Comparison of ENCODE assay signal across 12 cellular contexts in genomic region chr11:74701351-74701750, GRCh38. TPM values are rescaled to one million over a fixed set of nuclear protein-coding genes. Genes with fewer than 3 reads are reported as not detected.
A peak's percentile ranks its signal among the peaks of the same experiment; 100 is the strongest.
DNase-seq lines count a peak whose midpoint lies in the region; ATAC-seq and TF ChIP-seq lines count a peak whose summit lies in the region.
"Had no signal": no experiment of that assay in that cellular context is flagged by ENCODE, and none has a peak within 500 bp of the region (broad histone marks: within the 10 kb centered on the region; RNA-seq: fewer than 3 reads in every experiment).

No MANE protein-coding gene starts in this region.

- POLR2A ChIA-PET in WTC11 (lab: Charles Lee): interaction anchor here (1.3 to 1.4 kb wide), 2 partner anchors 25 to 26 kb away, joined by 3 read pairs; no protein-coding TSS in a partner anchor

- H3K27me3 Mint-ChIP-seq in HFFc6 (ENCODE audit: insufficient read depth) (peaks cover 12% of the 10 kb centered on the region), WTC11 (ENCODE audit: low read depth) (no peaks in the 10 kb centered on the region; the same call in 1 of the 2 replicates), natural killer cell (ENCODE audit: low read depth in 2 of 2) (peaks cover 0 to 5% of the 10 kb centered on the region in 2 donors)

- no peaks in the 10 kb centered on the region for H3K9me3 Mint-ChIP-seq in HFFc6
- H3K9me3 Mint-ChIP-seq in WTC11: no peaks in the 10 kb centered on the region
- no peaks in the 10 kb centered on the region for H3K9me3 Mint-ChIP-seq in natural killer cell

- H3K36me3 Mint-ChIP-seq in HFFc6 (ENCODE audit: low read depth): no peaks in the 10 kb centered on the region
- no peaks in the 10 kb centered on the region for H3K36me3 Mint-ChIP-seq in WTC11
- no peaks in the 10 kb centered on the region for H3K36me3 Mint-ChIP-seq in natural killer cell
- H3K36me3 Mint-ChIP-seq: naive thymus-derived CD4-positive, alpha-beta T cell had no signal

- H3K4me1 Mint-ChIP-seq in HFFc6 (ENCODE audit: low read depth) (peaks cover 10% of the 10 kb centered on the region), WTC11 (peaks cover 13% of the 10 kb centered on the region), natural killer cell (no peaks in the 10 kb centered on the region)

- H3K27ac Mint-ChIP-seq in HFFc6: no peak overlapping the region
- H3K27ac Mint-ChIP-seq in WTC11: no peak overlapping the region
- no peak overlapping the region for H3K27ac Mint-ChIP-seq in natural killer cell

- CTCF ChIA-PET in WTC11 (lab: Charles Lee): interaction anchor here (0.6 to 4.6 kb wide), 36 partner anchors 9 to 651 kb away, joined by 3 to 263 read pairs (median 4); partner anchors contain the start of genes CHRDL2, NEU3, POLD3 and RNF169

- intact Hi-C loops in natural killer cell (cut with micrococcal nuclease): no loop called here

- ATAC-seq in WTC11: peak; percentile 71
- ATAC-seq in HG02973 (IDR thresholded peaks at IDR 0.05; ENCODE audit: unreplicated experiment): no peak
- no peak for ATAC-seq in natural killer cell
- ATAC-seq: naive thymus-derived CD4-positive, alpha-beta T cell had no signal

- DNase-seq in GM10266 (ENCODE audit: extremely low spot score) (no peak), HFFc6 (no peak), WTC11 (ENCODE audit: low spot score) (peak; percentile 65), iPS-NIHi7 (ENCODE audit: extremely low spot score) (peak; percentile 72), natural killer cell (no peak), cortex of kidney (lab: John Stamatoyannopoulos, UW) (no peak)
- DNase-seq: activated CD4-positive, alpha-beta T cell treated with anti-CD3 and anti-CD28 coated beads, Interleukin-2, amount 50 U/mL, for 4 hours; activated naive CD4-positive, alpha-beta T cell treated with anti-CD3 and anti-CD28 coated beads, Interleukin-2, amount 50 U/mL, for 16 hours; naive thymus-derived CD4-positive, alpha-beta T cell; NCI-H1436 had no signal

- TF ChIP-seq CTCF in GM10266 (IDR thresholded peaks at IDR 0.05; ENCODE audit: control insufficient read depth, insufficient read depth, low read depth, missing control alignments) (peak; percentile 25), HFFc6 (IDR thresholded peaks at IDR 0.05) (peak; percentile 23; the same call in 1 of the 2 replicates), WTC11 (IDR thresholded peaks at IDR 0.05) (peak; percentile 22; the same call in 1 of the 2 replicates), natural killer cell (IDR thresholded peaks at IDR 0.05) (no peak)

- H3K4me3 Mint-ChIP-seq in HFFc6 (no peak overlapping the region), WTC11 (no peak overlapping the region), natural killer cell (no peak overlapping the region)
- H3K4me3 Mint-ChIP-seq: naive thymus-derived CD4-positive, alpha-beta T cell had no signal

TF ChIP-seq in WTC11, 78 proteins besides CTCF, POLR2A, EP300 and RAD21:
- TF ChIP-seq ZNF423 (CRISPR knock-in tag; IDR thresholded peaks at IDR 0.05) (no peak), HMGA2 (CRISPR knock-in tag; IDR thresholded peaks at IDR 0.05) (no peak), ZNF396 (CRISPR knock-in tag; IDR thresholded peaks at IDR 0.05; ENCODE audit: borderline replicate concordance) (peak; percentile 51; the same call in 1 of the 2 replicates), GTF2I (CRISPR knock-in tag; conservative IDR thresholded peaks at IDR 0.05) (peak; percentile 83)
- TF ChIP-seq, protein P1, sequence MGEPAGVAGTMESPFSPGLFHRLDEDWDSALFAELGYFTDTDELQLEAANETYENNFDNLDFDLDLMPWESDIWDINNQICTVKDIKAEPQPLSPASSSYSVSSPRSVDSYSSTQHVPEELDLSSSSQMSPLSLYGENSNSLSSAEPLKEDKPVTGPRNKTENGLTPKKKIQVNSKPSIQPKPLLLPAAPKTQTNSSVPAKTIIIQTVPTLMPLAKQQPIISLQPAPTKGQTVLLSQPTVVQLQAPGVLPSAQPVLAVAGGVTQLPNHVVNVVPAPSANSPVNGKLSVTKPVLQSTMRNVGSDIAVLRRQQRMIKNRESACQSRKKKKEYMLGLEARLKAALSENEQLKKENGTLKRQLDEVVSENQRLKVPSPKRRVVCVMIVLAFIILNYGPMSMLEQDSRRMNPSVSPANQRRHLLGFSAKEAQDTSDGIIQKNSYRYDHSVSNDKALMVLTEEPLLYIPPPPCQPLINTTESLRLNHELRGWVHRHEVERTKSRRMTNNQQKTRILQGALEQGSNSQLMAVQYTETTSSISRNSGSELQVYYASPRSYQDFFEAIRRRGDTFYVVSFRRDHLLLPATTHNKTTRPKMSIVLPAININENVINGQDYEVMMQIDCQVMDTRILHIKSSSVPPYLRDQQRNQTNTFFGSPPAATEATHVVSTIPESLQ (CRISPR knock-in tag; IDR thresholded peaks at IDR 0.05): no peak

RNA-seq across cellular contexts. Expression of gene CHRDL2, which starts 29.9 kb away (rescaled TPM):
- total RNA-seq in HFFc6 (2021; fragmentation: NEBNext Ultra II Directional; extraction: Animal tissue kit (Norgen Biotek cat#: 25700)): not detected
- 0.25 to 0.55 TPM (median 0.37 TPM) in 3 replicates for total RNA-seq in WTC11 (2021)
- total RNA-seq in natural killer cell: not detected
- total RNA-seq: frontal cortex; naive thymus-derived CD4-positive, alpha-beta T cell had no signal

RNA-seq across cellular contexts. Expression of gene RNF169, which starts 47.3 kb away (rescaled TPM):
- total RNA-seq in HFFc6 (2021; fragmentation: NEBNext Ultra II Directional; extraction: Animal tissue kit (Norgen Biotek cat#: 25700)): 10 to 100 TPM; 10.9 to 12.9 (median 12.2) TPM
- total RNA-seq in WTC11 (2021) (11.0 to 13.6 TPM (median 11.2 TPM) in 3 replicates), natural killer cell (10 to 100 TPM; 29.1 to 39.8 (median 37.9) TPM)

Comparison
In these comparisons a context has a peak if more than half of its experiments do, and no peak if none do; other contexts are left out.
1. DNase-seq: peak in WTC11 (single experiment) and iPS-NIHi7 (single experiment); none in GM10266 (single experiment), HFFc6 (single experiment), natural killer cell (single experiment) and cortex of kidney (single experiment).